19 cellular contexts compared by ENCODE assay signal in genomic region chr15:74253276-74253921, GRCh38. TPM values are rescaled to one million over a fixed set of nuclear protein-coding genes. Genes with fewer than 3 reads are reported as not detected.
DNase-seq lines count a peak whose midpoint lies in the region; FAIRE-seq and TF ChIP-seq lines count a peak whose summit lies in the region.
"Had no signal": no experiment of that assay in that cellular context is flagged by ENCODE, and none has a peak within 500 bp of the region (broad histone marks: within the 10 kb centered on the region; RNA-seq: fewer than 3 reads in every experiment).

No MANE protein-coding gene starts in this region.

- no peak overlapping the region for H2BK15ac ChIP-seq in mesendoderm (replicated peaks; ENCODE audit: low read depth)

- no peak overlapping the region for H3K23ac ChIP-seq in mesendoderm (ENCODE audit: low read length)

- intact Hi-C loops in CD4-positive, alpha-beta memory T cell (cut with micrococcal nuclease): no loop called here

- H4K5ac ChIP-seq in mesendoderm (ENCODE audit: low read length): no peak overlapping the region

- H4K20me1 ChIP-seq in astrocyte (ENCODE audit: insufficient read depth, low read length): no peaks in the 10 kb centered on the region

- no peaks in the 10 kb centered on the region for H3K79me2 ChIP-seq in astrocyte (ENCODE audit: insufficient read depth, low read length)
- no peaks in the 10 kb centered on the region for H3K79me2 ChIP-seq in mesendoderm (ENCODE audit: control insufficient read depth, insufficient read depth, low read length)

- no peak overlapping the region for H3K4me3 Mint-ChIP-seq in astrocyte (ENCODE audit: unreplicated experiment)
- no peak overlapping the region for H3K4me3 Mint-ChIP-seq in CD4-positive, alpha-beta memory T cell
- H3K4me3 Mint-ChIP-seq: activated naive CD8-positive, alpha-beta T cell treated with anti-CD3 and anti-CD28 coated beads for 36 hours; CD8-positive, alpha-beta T cell; stimulated activated memory B cell treated with anti-CD40 and anti-IgM and Interleukin-4, amounts not matched to agents 10 μg/mL and 1 μg/mL and 100 μg/mL, for 72 hours had no signal

- TF ChIP-seq POLR2A in NB4 (IDR thresholded peaks at IDR 0.05; ENCODE audit: extremely low read depth, insufficient read length): no peak

- H2BK5ac ChIP-seq in mesendoderm (ENCODE audit: low read length): no peak overlapping the region

- H3K9me3 ChIP-seq in AG04450 (ENCODE audit: control insufficient read depth, insufficient read depth, low read length) (no peaks in the 10 kb centered on the region; the same call in 1 of the 2 replicates), astrocyte (ENCODE audit: insufficient read depth, low read depth, low read length) (no peaks in the 10 kb centered on the region)
- no peaks in the 10 kb centered on the region for H3K9me3 ChIP-seq in CD4-positive, alpha-beta memory T cell (ENCODE audit: control insufficient read depth in 1 of 2, low read length in 2 of 2)
- H3K9me3 ChIP-seq: gastrocnemius medialis, testis had no signal

- H3K4me3 ChIP-seq in AG04450 (ENCODE audit: low read depth, low read length) (no peak overlapping the region), NB4 (ENCODE audit: low read depth, low read length) (no peak overlapping the region), astrocyte (ENCODE audit: insufficient read depth, low read depth, low read length) (no peak overlapping the region), mesendoderm (ENCODE audit: low read length) (no peak overlapping the region)
- no peak overlapping the region for H3K4me3 ChIP-seq in CD4-positive, alpha-beta memory T cell (ENCODE audit: low read length in 2 of 2)
- H3K4me3 ChIP-seq: gastrocnemius medialis, testis had no signal

- peak overlapping the region; percentile 11 for H3K27ac ChIP-seq in AG04450 (ENCODE audit: low read depth, low read length)
- H3K27ac ChIP-seq in astrocyte (ENCODE audit: low read depth, low read length): peak overlapping the region; percentile 60
- H3K27ac ChIP-seq in mesendoderm (ENCODE audit: low read depth, low read length): no peak overlapping the region
- no peak overlapping the region for H3K27ac ChIP-seq in CD4-positive, alpha-beta memory T cell (ENCODE audit: low read depth, low read length)
- H3K27ac ChIP-seq: gastrocnemius medialis, RWPE1, testis had no signal

- no peak overlapping the region for H3K56ac ChIP-seq in mesendoderm (ENCODE audit: low read length)

- POLR2A ChIA-PET in AG04450 (lab: Yijun Ruan, JAX): no interaction called here
- POLR2A ChIA-PET in CD4-positive, alpha-beta memory T cell (lab: Charles Lee; ENCODE audit: partially characterized antibody): no interaction called here

- H3K4me1 ChIP-seq in astrocyte (ENCODE audit: insufficient read depth, low read length) (peaks cover 14% of the 10 kb centered on the region), mesendoderm (ENCODE audit: control insufficient read depth, low read depth, low read length) (peaks cover 2% of the 10 kb centered on the region)
- no peaks in the 10 kb centered on the region for H3K4me1 ChIP-seq in CD4-positive, alpha-beta memory T cell (ENCODE audit: insufficient read depth, low read length)
- H3K4me1 ChIP-seq: testis had no signal

- H2BK120ac ChIP-seq in mesendoderm (ENCODE audit: low read depth, low read length): no peak overlapping the region

- H3K79me1 ChIP-seq in mesendoderm (ENCODE audit: low read length): no peaks in the 10 kb centered on the region

- peaks cover 11% of the 10 kb centered on the region for H3K4me1 Mint-ChIP-seq in astrocyte (ENCODE audit: low read depth, unreplicated experiment)
- H3K4me1 Mint-ChIP-seq in CD4-positive, alpha-beta memory T cell: no peaks in the 10 kb centered on the region
- H3K4me1 Mint-ChIP-seq: activated naive CD8-positive, alpha-beta T cell treated with anti-CD3 and anti-CD28 coated beads for 36 hours; stimulated activated memory B cell treated with anti-CD40 and anti-IgM and Interleukin-4, amounts not matched to agents 10 μg/mL and 1 μg/mL and 100 μg/mL, for 72 hours had no signal

- no peak overlapping the region for H2AK5ac ChIP-seq in mesendoderm (ENCODE audit: low read length)

- H4K8ac ChIP-seq in mesendoderm (ENCODE audit: low read depth, low read length): no peak overlapping the region

- H3K9ac ChIP-seq in astrocyte (ENCODE audit: low read length) (peak overlapping the region; percentile 55), mesendoderm (ENCODE audit: low read length) (no peak overlapping the region)

- no CpG with 5 or more reads among the region's 6 CpGs for WGBS in mesendoderm (ENCODE audit: extremely low coverage, insufficient coverage, low lambda C conversion rate)

- H3K27me3 ChIP-seq in AG04450 (ENCODE audit: control insufficient read depth, insufficient read depth, low read length) (peaks cover 58% of the 10 kb centered on the region), astrocyte (ENCODE audit: insufficient read depth, low read length) (peaks cover 2% of the 10 kb centered on the region), mesendoderm (ENCODE audit: insufficient read depth, low read length, poor library complexity) (no peaks in the 10 kb centered on the region)
- H3K27me3 ChIP-seq in CD4-positive, alpha-beta memory T cell (ENCODE audit: insufficient read depth, low read length): no peaks in the 10 kb centered on the region
- H3K27me3 ChIP-seq: gastrocnemius medialis, testis had no signal

- TF ChIP-seq CTCF in AG04450 (IDR thresholded peaks at IDR 0.05; ENCODE audit: low read depth, low read length) (no peak), NB4 (IDR thresholded peaks at IDR 0.05; ENCODE audit: low read depth, low read length) (no peak), astrocyte (IDR thresholded peaks at IDR 0.05; ENCODE audit: insufficient read depth, low read depth, low read length) (no peak)

- H2AFZ ChIP-seq in astrocyte (ENCODE audit: low read depth, low read length): peak overlapping the region; percentile 26

- H3K36me3 ChIP-seq in astrocyte (ENCODE audit: insufficient read depth, low read length) (no peaks in the 10 kb centered on the region), mesendoderm (ENCODE audit: control insufficient read depth, insufficient read depth, low read length) (no peaks in the 10 kb centered on the region)
- H3K36me3 ChIP-seq in CD4-positive, alpha-beta memory T cell (ENCODE audit: insufficient read depth, low read length): no peaks in the 10 kb centered on the region
- H3K36me3 ChIP-seq: gastrocnemius medialis had no signal

- H3K27me3 Mint-ChIP-seq in astrocyte (ENCODE audit: low read depth, unreplicated experiment): peaks cover 55% of the 10 kb centered on the region
- peaks cover 5 to 12% of the 10 kb centered on the region in 2 donors for H3K27me3 Mint-ChIP-seq in CD4-positive, alpha-beta memory T cell
- H3K27me3 Mint-ChIP-seq: activated naive CD8-positive, alpha-beta T cell treated with anti-CD3 and anti-CD28 coated beads for 36 hours had no signal

- no peak for FAIRE-seq in astrocyte (lab: Jason Lieb, UNC)
- FAIRE-seq in HTR-8/SVneo (lab: Jason Lieb, UNC): no peak

- H3K9me3 Mint-ChIP-seq in astrocyte (ENCODE audit: unreplicated experiment): no peaks in the 10 kb centered on the region
- H3K9me3 Mint-ChIP-seq in CD4-positive, alpha-beta memory T cell: peaks cover 0 to 2% (median 0%) of the 10 kb centered on the region in 8 donors
- H3K9me3 Mint-ChIP-seq: activated naive CD8-positive, alpha-beta T cell treated with anti-CD3 and anti-CD28 coated beads for 36 hours; CD8-positive, alpha-beta T cell; stimulated activated memory B cell treated with anti-CD40 and anti-IgM and Interleukin-4, amounts not matched to agents 10 μg/mL and 1 μg/mL and 100 μg/mL, for 72 hours had no signal

- DNase-seq in AG04450 (ENCODE audit: low read depth, low spot score) (no peak), NB4 (ENCODE audit: low read depth) (peak; percentile 22), astrocyte (ENCODE audit: low read depth) (no peak), mesendoderm (peak; percentile 67), NCI-H1930 (lab: John Stamatoyannopoulos, UW) (no peak), inferior parietal cortex (ENCODE audit: extremely low spot score) (no peak), HTR-8/SVneo (ENCODE audit: insufficient read length, low spot score) (no peak)
- no peak for DNase-seq in CD4-positive, alpha-beta memory T cell
- DNase-seq: activated CD4-positive, alpha-beta T cell treated with anti-CD3 and anti-CD28 coated beads for 1 hour; activated naive CD8-positive, alpha-beta T cell treated with anti-CD3 and anti-CD28 coated beads for 36 hours; CD8-positive, alpha-beta T cell; DND-41; gastrocnemius medialis; NCI-H1417; NK-92 treated with Interleukin-12 subunit alpha and Interleukin-12 subunit beta, amount 100 ng/mL, for 24 hours; testis had no signal

- no peak overlapping the region for H3K4ac ChIP-seq in mesendoderm (ENCODE audit: low read depth, low read length)

- CTCF ChIA-PET in AG04450 (lab: Charles Lee): interaction anchor here (0.6 kb wide), 1 partner anchor 126 kb away, joined by 5 read pairs; no protein-coding TSS in a partner anchor
- CTCF ChIA-PET in CD4-positive, alpha-beta memory T cell (lab: Charles Lee; ENCODE audit: partially characterized antibody): no interaction called here

- no peaks in the 10 kb centered on the region for H3K36me3 Mint-ChIP-seq in astrocyte (ENCODE audit: low read depth, unreplicated experiment)
- H3K36me3 Mint-ChIP-seq in CD4-positive, alpha-beta memory T cell: no peaks in the 10 kb centered on the region
- H3K36me3 Mint-ChIP-seq: activated naive CD8-positive, alpha-beta T cell treated with anti-CD3 and anti-CD28 coated beads for 36 hours; CD8-positive, alpha-beta T cell; stimulated activated memory B cell treated with anti-CD40 and anti-IgM and Interleukin-4, amounts not matched to agents 10 μg/mL and 1 μg/mL and 100 μg/mL, for 72 hours had no signal

- H3K27ac Mint-ChIP-seq in astrocyte (ENCODE audit: unreplicated experiment): no peak overlapping the region
- H3K27ac Mint-ChIP-seq in CD4-positive, alpha-beta memory T cell: no peak overlapping the region
- H3K27ac Mint-ChIP-seq: activated naive CD8-positive, alpha-beta T cell treated with anti-CD3 and anti-CD28 coated beads for 36 hours; CD8-positive, alpha-beta T cell; stimulated activated memory B cell treated with anti-CD40 and anti-IgM and Interleukin-4, amounts not matched to agents 10 μg/mL and 1 μg/mL and 100 μg/mL, for 72 hours had no signal

- no peak overlapping the region for H3K18ac ChIP-seq in mesendoderm (ENCODE audit: low read length)

- peak overlapping the region; percentile 51 for H3K4me2 ChIP-seq in astrocyte (ENCODE audit: low read length)
- no peak overlapping the region for H3K4me2 ChIP-seq in mesendoderm (ENCODE audit: low read length)

RNA-seq across cellular contexts. Expression of gene CCDC33, which starts 17.3 kb away (rescaled TPM):
- polyA plus RNA-seq in AG04450 (2011; rRNA removed): not detected in 2 replicates
- polyA minus RNA-seq in AG04450 (2011; rRNA and poly(A)+ RNA removed): not detected in 2 replicates
- total RNA-seq in astrocyte: 0.41 and 0.96 TPM in 2 replicates
- 1.7 TPM for polyA plus RNA-seq in mesendoderm (2013, experiment 1 of 2)
- polyA plus RNA-seq in mesendoderm (2013, experiment 2 of 2): 1.6 TPM
- total RNA-seq in CD4-positive, alpha-beta memory T cell: not detected
- not detected for polyA plus RNA-seq in CD4-positive, alpha-beta memory T cell
- total RNA-seq: CD8-positive, alpha-beta T cell; gastrocnemius medialis; right cardiac atrium had no signal

RNA-seq across cellular contexts. Expression of gene STRA6, which starts 50.8 kb away (rescaled TPM):
- polyA plus RNA-seq in AG04450 (2011; rRNA removed): 0.07 and 0.12 TPM in 2 replicates
- 0.17 and 0.32 TPM in 2 replicates for polyA minus RNA-seq in AG04450 (2011; rRNA and poly(A)+ RNA removed)
- total RNA-seq in astrocyte: 7.2 and 13.7 TPM in 2 replicates
- 4.4 TPM for polyA plus RNA-seq in mesendoderm (2013, experiment 1 of 2)
- 4.5 TPM for polyA plus RNA-seq in mesendoderm (2013, experiment 2 of 2)
- total RNA-seq in CD4-positive, alpha-beta memory T cell: not detected
- not detected for polyA plus RNA-seq in CD4-positive, alpha-beta memory T cell
- total RNA-seq: CD8-positive, alpha-beta T cell; gastrocnemius medialis had no signal

Comparison
In these comparisons a context has a peak if more than half of its experiments do, and no peak if none do; other contexts are left out.
1. DNase-seq: peak in NB4 (single experiment) and mesendoderm (single experiment); none in AG04450 (single experiment), astrocyte (single experiment), NCI-H1930 (0 of 2), inferior parietal cortex (single experiment), HTR-8/SVneo (single experiment) and CD4-positive, alpha-beta memory T cell (0 of 5).
2. H3K27ac ChIP-seq: peak in AG04450 (single experiment) and astrocyte (single experiment); none in mesendoderm (single experiment) and CD4-positive, alpha-beta memory T cell (single experiment).